10 cellular contexts compared by ENCODE assay signal in genomic region chr6:82245376-82245775, GRCh38. TPM values are rescaled to one million over a fixed set of nuclear protein-coding genes. Genes with fewer than 3 reads are reported as not detected.
DNase-seq lines count a peak whose midpoint lies in the region; ATAC-seq, FAIRE-seq and TF ChIP-seq lines count a peak whose summit lies in the region.
"Had no signal": no experiment of that assay in that cellular context is flagged by ENCODE, and none has a peak within 500 bp of the region (broad histone marks: within the 10 kb centered on the region; RNA-seq: fewer than 3 reads in every experiment).

No MANE protein-coding gene starts in this region.

- H3K4me1 ChIP-seq in Caco-2 (peaks cover 25% of the 10 kb centered on the region), Loucy (ENCODE audit: insufficient read depth, low read length, poor library complexity, severe bottlenecking) (peaks cover 55% of the 10 kb centered on the region), K562 (replicated peaks in 1 of 2; ENCODE audit: control insufficient read depth in 2 of 2, insufficient read depth in 2 of 2, low read length in 2 of 2) (peaks cover 12 to 14% of the 10 kb centered on the region in 2 experiments; a peak in 4 of 5 replicates), upper lobe of right lung (peaks cover 36% of the 10 kb centered on the region)

- peak overlapping the region; percentile 19 for H3K9ac ChIP-seq in Loucy (ENCODE audit: low read depth, low read length, poor library complexity, severe bottlenecking)
- H3K9ac ChIP-seq in K562 (ENCODE audit: insufficient read depth in 1 of 2, low read depth in 2 of 2, low read length in 2 of 2): peak overlapping the region; percentile 53 to 66; a peak in 3 of 4 replicates

- H3K27ac Mint-ChIP-seq in Caco-2 (ENCODE audit: unreplicated experiment): peak overlapping the region; percentile 32
- H3K27ac Mint-ChIP-seq in nephron progenitor cell: peak overlapping the region; percentile 64

- H3K27me3 Mint-ChIP-seq in Caco-2 (ENCODE audit: insufficient read depth, unreplicated experiment): no peaks in the 10 kb centered on the region
- H3K27me3 Mint-ChIP-seq in nephron progenitor cell (ENCODE audit: low read depth, poor library complexity): no peaks in the 10 kb centered on the region

- BruUV-seq in Caco-2 (replicated peaks; lab: Mats Ljungman, UMichigan) (no TSS peak), K562 (replicated peaks; lab: Mats Ljungman, UMichigan) (no TSS peak)

- H2AFZ ChIP-seq in Loucy (ENCODE audit: low read length): no peak overlapping the region
- no peak overlapping the region for H2AFZ ChIP-seq in K562 (ENCODE audit: low read depth, low read length)

- H3K9me3 Mint-ChIP-seq in Caco-2 (ENCODE audit: unreplicated experiment) (no peaks in the 10 kb centered on the region), nephron progenitor cell (peaks cover 25% of the 10 kb centered on the region)

- peaks cover 30% of the 10 kb centered on the region for H4K20me1 ChIP-seq in Loucy (ENCODE audit: insufficient read depth, low read length, poor library complexity, severe bottlenecking)
- H4K20me1 ChIP-seq in K562 (replicated peaks; ENCODE audit: control insufficient read depth, insufficient read depth, low read length): no peaks in the 10 kb centered on the region

- no peak for TF ChIP-seq EP300 in K562 (IDR thresholded peaks at IDR 0.05; ENCODE audit: low read length)

- no peak for TF ChIP-seq POLR2A in K562 (conservative IDR thresholded peaks at IDR 0.05)

- H3K4me1 Mint-ChIP-seq in Caco-2 (ENCODE audit: low read depth, unreplicated experiment): peaks cover 20% of the 10 kb centered on the region
- H3K4me1 Mint-ChIP-seq in nephron progenitor cell: peaks cover 46% of the 10 kb centered on the region

- peak overlapping the region; percentile 55 for H3K4me3 Mint-ChIP-seq in Caco-2 (ENCODE audit: unreplicated experiment)
- H3K4me3 Mint-ChIP-seq in nephron progenitor cell: peak overlapping the region; percentile 64

- H3K27ac ChIP-seq in K562 (ENCODE audit: extremely low read depth, low read depth, low read length): peak overlapping the region; percentile 41; the same call in 2 of the 3 replicates
- H3K27ac ChIP-seq in upper lobe of right lung: no peak overlapping the region

- no peak for DNase-seq in Caco-2
- DNase-seq in K562 (ENCODE audit: extremely low read depth in 1 of 4, low spot score in 3 of 4): peak in 1 of 4 experiments; percentile 50
- DNase-seq in nephron progenitor cell: no peak
- DNase-seq in upper lobe of right lung: no peak
- no peak for DNase-seq in T1000 (lab: John Stamatoyannopoulos, UW)
- DNase-seq in NCI-H187 (lab: John Stamatoyannopoulos, UW): no peak
- no peak for DNase-seq in MV-4-11 (lab: John Stamatoyannopoulos, UW)
- DNase-seq: occipital lobe had no signal

- no peaks in the 10 kb centered on the region for H3K9me1 ChIP-seq in K562 (ENCODE audit: control insufficient read depth, insufficient read depth, low read length)

- FAIRE-seq in K562 (lab: Jason Lieb, UNC): no peak
- FAIRE-seq: HTR-8/SVneo had no signal

- H3K9me3 ChIP-seq in Caco-2 (no peaks in the 10 kb centered on the region), Loucy (ENCODE audit: insufficient read depth, low read depth, low read length) (no peaks in the 10 kb centered on the region), K562 (replicated peaks; ENCODE audit: control insufficient read depth, insufficient read depth, low read depth, low read length) (0 out of 2 replicates have a peak, but pooled peaks cover 1% of the 10 kb centered on the region), upper lobe of right lung (no peaks in the 10 kb centered on the region)

- H3K79me2 ChIP-seq in Loucy (ENCODE audit: insufficient read depth, low read length): peaks cover 69% of the 10 kb centered on the region
- H3K79me2 ChIP-seq in K562 (ENCODE audit: control insufficient read depth, insufficient read depth, low read length): peaks cover 69% of the 10 kb centered on the region

- no peak for TF ChIP-seq RAD21 in K562 (CRISPR knock-in tag; conservative IDR thresholded peaks at IDR 0.05 in 1 of 2, IDR thresholded peaks at IDR 0.05 in 1 of 2)

- H3F3A ChIP-seq in Loucy (ENCODE audit: low read depth): no peaks in the 10 kb centered on the region

- POLR2A ChIA-PET in Caco-2 (lab: Charles Lee) (no interaction called here), K562 (lab: Yijun Ruan, JAX) (no interaction called here)

- H3K27me3 ChIP-seq in Caco-2 (replicated peaks; ENCODE audit: control insufficient read depth, insufficient read depth, low read length) (no peaks in the 10 kb centered on the region), Loucy (ENCODE audit: insufficient read depth, low read length, poor library complexity, severe bottlenecking) (no peaks in the 10 kb centered on the region), K562 (ENCODE audit: control insufficient read depth in 2 of 2, insufficient read depth in 2 of 2, low read length in 2 of 2) (no peaks in the 10 kb centered on the region), upper lobe of right lung (no peaks in the 10 kb centered on the region)

- H3K4me2 ChIP-seq in Loucy (ENCODE audit: low read depth, low read length, poor library complexity, severe bottlenecking) (peak overlapping the region; percentile 77), K562 (ENCODE audit: insufficient read depth, low read length) (peak overlapping the region; percentile 68)

- H3K36me3 ChIP-seq in Caco-2 (ENCODE audit: control insufficient read depth, insufficient read depth, low read length): no peaks in the 10 kb centered on the region
- H3K36me3 ChIP-seq in Loucy (ENCODE audit: insufficient read depth, low read length): no peaks in the 10 kb centered on the region
- H3K36me3 ChIP-seq in K562 (ENCODE audit: control insufficient read depth, insufficient read depth, low read length): peaks cover 16% of the 10 kb centered on the region; the same call in 2 of the 3 replicates
- no peaks in the 10 kb centered on the region for H3K36me3 ChIP-seq in upper lobe of right lung

- H3K9me2 ChIP-seq in Loucy (replicated peaks; ENCODE audit: low read depth, low read length): no peaks in the 10 kb centered on the region

- ATAC-seq in K562: no peak
- no peak for ATAC-seq in upper lobe of right lung

- peaks cover 39% of the 10 kb centered on the region for H3K36me3 Mint-ChIP-seq in Caco-2 (ENCODE audit: insufficient read depth, unreplicated experiment)
- H3K36me3 Mint-ChIP-seq in nephron progenitor cell (ENCODE audit: low read depth): peaks cover 55% of the 10 kb centered on the region

- intact Hi-C loops in Caco-2 (cut with micrococcal nuclease; ENCODE audit: unreplicated experiment): loop anchor here (5.0 kb wide), 2 partner anchors 683 to 822 kb away; partner anchors contain the start of genes DOP1A and UBE3D
- intact Hi-C loops in K562 (cut with micrococcal nuclease): loop anchor here (5.0 kb wide), 1 partner anchor 38 kb away; no protein-coding TSS in a partner anchor
- intact Hi-C loops in upper lobe of right lung (cut with DNase I): no loop called here

- in situ Hi-C loops in K562 (cut with MboI): loop anchor here (25.0 kb wide), 1 partner anchor 942 kb away; the partner anchor contains the start of genes PGM3 and RWDD2A

- TF ChIP-seq CTCF in Caco-2 (IDR thresholded peaks at IDR 0.05; ENCODE audit: insufficient read depth in 1 of 2, low read depth in 1 of 2, low read length in 1 of 2, severe bottlenecking in 1 of 2, unreplicated experiment in 1 of 2): no peak
- no peak for TF ChIP-seq CTCF in Loucy (conservative IDR thresholded peaks at IDR 0.05; ENCODE audit: low read length)
- no peak for TF ChIP-seq CTCF in K562 (IDR thresholded peaks at IDR 0.05 in 2 of 3, conservative IDR thresholded peaks at IDR 0.05 in 1 of 3; ENCODE audit: insufficient read depth in 2 of 3, low read depth in 1 of 3, low read length in 3 of 3)
- TF ChIP-seq CTCF in nephron progenitor cell (IDR thresholded peaks at IDR 0.05): no peak
- no peak for TF ChIP-seq CTCF in upper lobe of right lung (IDR thresholded peaks at IDR 0.05)

- 26% methylated on average over 4 of the region's 4 CpGs for WGBS in K562 (ENCODE audit: insufficient coverage, low coverage, missing lambda C conversion rate)

- H3K4me3 ChIP-seq in Caco-2 (ENCODE audit: low read depth, low read length): no peak overlapping the region
- peak overlapping the region; percentile 79 for H3K4me3 ChIP-seq in Loucy (ENCODE audit: low read length, poor library complexity, severe bottlenecking)
- H3K4me3 ChIP-seq in K562: peak overlapping the region; percentile 83
- H3K4me3 ChIP-seq in upper lobe of right lung: no peak overlapping the region

- CTCF ChIA-PET in Caco-2 (lab: Charles Lee) (no interaction called here), K562 (lab: Yijun Ruan, JAX; ENCODE audit: low intra/inter-chr PET ratio) (no interaction called here)

RNA-seq across cellular contexts. Expression of gene IBTK, which starts 2.2 kb away (rescaled TPM):
- total RNA-seq in Caco-2 (2022): 29.4 and 30.3 TPM in 2 replicates
- total RNA-seq in K562 (2011; cell fraction: chromatin; rRNA removed; ENCODE audit: low replicate concordance): 28.6 and 102 TPM in 2 replicates
- total RNA-seq in K562 (2011; cell fraction: nucleolus; rRNA removed): 13.7 and 19.1 TPM in 2 replicates
- 31.2 and 36.9 TPM in 2 replicates for total RNA-seq in K562 (2011; cell fraction: nucleoplasm; rRNA removed)
- total RNA-seq in K562 (2014; rRNA removed): 15.8 and 17.3 TPM in 2 replicates
- 33.9 and 40.4 TPM in 2 replicates for total RNA-seq in K562 (2014; rRNA removed; fragmentation: Illumina TruSeq; extraction: Trizol)
- 31.6 and 36.4 TPM in 2 replicates for total RNA-seq in K562 (2015; rRNA removed; fragmentation: Illumina TruSeq; extraction: Trizol)
- total RNA-seq in K562 (2021): 22.2 and 22.9 TPM in 2 replicates
- polyA plus RNA-seq in K562 (2011; rRNA removed): 18.3 and 25.6 TPM in 2 replicates
- polyA plus RNA-seq in K562 (2011; cell fraction: cytosol; rRNA removed): 3.0 and 5.8 TPM in 2 replicates
- polyA plus RNA-seq in K562 (2011; cell fraction: nucleus; rRNA removed): 13.8 and 17.4 TPM in 2 replicates
- polyA plus RNA-seq in K562 (2012): 12.8 and 14.0 TPM in 2 replicates
- 19.8 and 21.8 TPM in 2 replicates for polyA plus RNA-seq in K562 (2014; fragmentation: Illumina TruSeq; extraction: Trizol)
- polyA plus RNA-seq in K562 (2014; fragmentation: Nextera tagmentation; extraction: Ambion mirVana): 10 to 100 TPM; 13.2 to 16.9 TPM
- 13.3 and 15.9 TPM in 2 replicates for polyA plus RNA-seq in K562 (2014; rRNA removed)
- polyA minus RNA-seq in K562 (2011; rRNA and poly(A)+ RNA removed): 67.7 and 72.7 TPM in 2 replicates
- polyA minus RNA-seq in K562 (2011; cell fraction: cytosol; rRNA and poly(A)+ RNA removed): 17.6 and 20.9 TPM in 2 replicates
- 30.8 and 51.0 TPM in 2 replicates for polyA minus RNA-seq in K562 (2011; cell fraction: nucleus; rRNA and poly(A)+ RNA removed)
- total RNA-seq in upper lobe of right lung: 29.4 TPM

Comparison
In these comparisons a context has a peak if more than half of its experiments do, and no peak if none do; other contexts are left out.
1. H3K4me3 ChIP-seq: peak in Loucy (single experiment) and K562 (single experiment); none in Caco-2 (single experiment) and upper lobe of right lung (single experiment).